Comparison of ENCODE assay signal across 26 cellular contexts in the genomic region with DNA sequence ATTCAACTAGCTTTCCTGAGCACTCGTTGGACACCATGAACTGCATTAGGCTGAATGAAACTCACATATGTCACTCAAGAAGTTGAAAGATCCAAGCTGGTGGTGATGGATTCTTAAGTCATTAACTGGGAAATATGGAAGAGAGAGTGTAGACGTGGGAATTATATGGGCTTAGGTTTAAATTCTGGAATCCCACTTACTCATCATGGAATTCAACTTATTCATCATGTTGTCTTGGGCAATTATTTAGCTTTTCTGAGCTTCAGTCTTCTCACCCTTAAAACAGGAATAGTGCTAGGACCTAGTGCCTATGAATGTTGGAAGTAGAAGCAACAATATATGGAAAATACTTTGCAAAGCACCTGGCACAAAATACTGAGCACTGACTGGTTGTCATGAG.
"Had no signal": no experiment of that assay in that cellular context is flagged by ENCODE, and none has a peak within 500 bp of the region (broad histone marks: within the 10 kb centered on the region; RNA-seq: fewer than 3 reads in every experiment).

No MANE protein-coding gene starts in this region.

- H3K27me3 Mint-ChIP-seq: activated CD4-positive, alpha-beta T cell treated with anti-CD3 and anti-CD28 coated beads for 36 hours had no signal

- H3K36me3 ChIP-seq: colonic mucosa, neural progenitor cell, sigmoid colon, tibial nerve had no signal

- H3K4me3 Mint-ChIP-seq: activated CD4-positive, alpha-beta T cell treated with anti-CD3 and anti-CD28 coated beads for 36 hours; activated T-cell treated with anti-CD3 and anti-CD28 coated beads, Interleukin-2, amount 50 U/mL, for 72 hours; immature natural killer cell; naive thymus-derived CD8-positive, alpha-beta T cell; neural progenitor cell had no signal

- H3K4me3 ChIP-seq: body of pancreas, colonic mucosa, neural progenitor cell, psoas muscle, sigmoid colon, tibial nerve had no signal

- H3K27me3 ChIP-seq: body of pancreas, colonic mucosa, neural progenitor cell, sigmoid colon, tibial nerve had no signal

- H3K4me1 Mint-ChIP-seq: activated CD4-positive, alpha-beta T cell treated with anti-CD3 and anti-CD28 coated beads for 36 hours; immature natural killer cell; naive thymus-derived CD8-positive, alpha-beta T cell; neural progenitor cell had no signal

- FAIRE-seq: endometrium, kidney had no signal

- H3K27ac Mint-ChIP-seq: activated CD4-positive, alpha-beta T cell treated with anti-CD3 and anti-CD28 coated beads for 36 hours; activated naive CD4-positive, alpha-beta T cell treated with anti-CD3 and anti-CD28 coated beads, Interleukin-2, amount 50 U/mL, for 72 hours; activated T-cell treated with anti-CD3 and anti-CD28 coated beads, Interleukin-2, amount 50 U/mL, for 72 hours; immature natural killer cell; neural progenitor cell had no signal

- H2AFZ ChIP-seq: neural progenitor cell, parathyroid adenoma had no signal

- H3K4me2 ChIP-seq: neural progenitor cell had no signal

- H3K27ac ChIP-seq: body of pancreas, colonic mucosa, epithelial cell of prostate, neural progenitor cell, parathyroid adenoma, psoas muscle, sigmoid colon, tibial nerve had no signal

- H3K9me3 Mint-ChIP-seq: neural progenitor cell had no signal

- H3K79me2 ChIP-seq: parathyroid adenoma had no signal

- H3K9ac ChIP-seq: neural progenitor cell, parathyroid adenoma had no signal

- H3K36me3 Mint-ChIP-seq: immature natural killer cell, neural progenitor cell had no signal

- H3K9me3 ChIP-seq: body of pancreas, colonic mucosa, psoas muscle, sigmoid colon had no signal

- H3K4me1 ChIP-seq: body of pancreas, colonic mucosa, neural progenitor cell, parathyroid adenoma, psoas muscle had no signal

- DNase-seq: activated CD4-positive, alpha-beta T cell treated with anti-CD3 and anti-CD28 coated beads for 36 hours; activated CD4-positive, CD25-positive, alpha-beta regulatory T cell; activated naive CD4-positive, alpha-beta T cell; activated T-cell treated with anti-CD3 and anti-CD28 coated beads for 4 hours; activated T-cell treated with anti-CD3 and anti-CD28 coated beads, Interleukin-2, amount 50 U/mL, for 72 hours; anterior cingulate cortex; cerebellar nuclear complex; colonic mucosa; effector CD8-positive, alpha-beta T cell; head of caudate nucleus; hypothalamus; immature natural killer cell; kidney; left colon; naive thymus-derived CD8-positive, alpha-beta T cell; occipital lobe; psoas muscle; sigmoid colon; stimulated activated naive CD4-positive, alpha-beta T cell treated with Interleukin-2 at 50 U/mL for 16 hours had no signal
